Comparison of ENCODE assay signal across 15 cellular contexts in the genomic region with DNA sequence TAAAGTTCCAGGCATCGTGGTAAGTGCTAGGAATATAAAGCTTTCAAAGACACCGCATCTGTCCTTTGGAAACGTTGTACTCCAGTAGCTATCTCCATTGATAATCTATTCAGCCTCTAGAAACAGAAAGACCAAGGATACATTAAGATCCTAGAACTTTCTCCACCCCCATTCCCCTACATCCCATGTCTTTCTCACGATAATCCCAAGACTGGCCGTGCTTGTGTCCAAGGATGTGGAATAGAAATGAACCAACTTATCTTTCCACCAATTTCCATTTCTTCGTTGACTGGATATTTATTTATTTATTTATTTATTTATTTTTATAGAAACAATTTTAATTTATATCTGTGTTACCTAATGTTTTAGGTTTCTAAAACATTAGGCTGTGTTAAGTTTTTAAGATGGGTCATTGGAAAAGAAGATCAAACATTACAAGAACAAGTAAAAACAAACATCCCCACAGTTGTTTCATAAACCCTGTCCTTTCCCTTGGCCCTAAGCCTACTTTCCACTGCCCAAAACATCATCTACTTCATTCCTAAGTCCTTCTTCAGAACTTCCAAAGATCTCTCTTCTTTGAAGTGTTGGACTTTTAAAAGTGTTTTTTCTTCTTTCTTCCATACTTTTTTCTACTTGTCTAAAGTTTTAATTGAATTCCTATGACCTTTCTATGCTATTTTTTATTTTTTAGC. TPM values are rescaled to one million over a fixed set of nuclear protein-coding genes. Genes with fewer than 3 reads are reported as not detected.
DNase-seq lines count a peak whose midpoint lies in the region; ATAC-seq, FAIRE-seq and TF ChIP-seq lines count a peak whose summit lies in the region.
"Had no signal": no experiment of that assay in that cellular context is flagged by ENCODE, and none has a peak within 500 bp of the region (broad histone marks: within the 10 kb centered on the region; RNA-seq: fewer than 3 reads in every experiment).

No MANE protein-coding gene starts in this region.

- FAIRE-seq in GM12892 (lab: Jason Lieb, UNC) (peak; percentile 14), kidney (lab: Jason Lieb, UNC) (peak; percentile 42)
- FAIRE-seq: pancreas had no signal

- H4K20me1 ChIP-seq in BLaER1 treated with 17β-estradiol and CSF1 and Interleukin-3, amounts not matched to agents 10 nM and 100 nM, result peaks cover 30 to 100% (median 79%) of the 10 kb centered on the region in 11 experiments; a peak in 21 of 22 replicates

- H3K36me3 ChIP-seq in BLaER1 treated with 17β-estradiol and CSF1 and Interleukin-3, amounts not matched to agents 10 nM and 100 nM, result peaks cover 3 to 89% (median 77%) of the 10 kb centered on the region in 11 experiments; a peak in 19 of 22 replicates
- H3K36me3 ChIP-seq in kidney (ENCODE audit: control insufficient read depth in 1 of 2, insufficient read depth in 2 of 2, low read length in 2 of 2) (no peaks in the 10 kb centered on the region), prostate gland (no peaks in the 10 kb centered on the region)
- H3K36me3 ChIP-seq: heart left ventricle, pancreas had no signal

- no peak for TF ChIP-seq CTCF in astrocyte of the spinal cord (IDR thresholded peaks at IDR 0.05; ENCODE audit: low read depth, low read length)
- TF ChIP-seq CTCF in kidney (IDR thresholded peaks at IDR 0.05; ENCODE audit: borderline replicate concordance, extremely low read depth, insufficient read depth), result no peak
- TF ChIP-seq CTCF in prostate gland (IDR thresholded peaks at IDR 0.05), result no peak

- peaks cover 34 to 81% (median 58%) of the 10 kb centered on the region in 10 experiments for H3K4me1 ChIP-seq in BLaER1 treated with 17β-estradiol and CSF1 and Interleukin-3, amounts not matched to agents 10 nM and 100 nM
- H3K4me1 ChIP-seq in kidney (ENCODE audit: control insufficient read depth in 1 of 2, insufficient read depth in 1 of 2, low read depth in 1 of 2, low read length in 2 of 2), result no peaks in the 10 kb centered on the region
- H3K4me1 ChIP-seq in prostate gland (replicated peaks), result no peaks in the 10 kb centered on the region
- H3K4me1 ChIP-seq: pancreas had no signal

- no peak overlapping the region for H3K4me3 ChIP-seq in BLaER1 treated with 17β-estradiol and CSF1 and Interleukin-3, amounts not matched to agents 10 nM and 100 nM
- H3K4me3 ChIP-seq in astrocyte of the spinal cord (ENCODE audit: low read depth, low read length) (no peak overlapping the region), kidney (ENCODE audit: low read length in 2 of 2) (no peak overlapping the region), prostate gland (no peak overlapping the region)
- H3K4me3 ChIP-seq: heart left ventricle, pancreas had no signal

- intact Hi-C loops in kidney (cut with DNase I), result no loop called here
- intact Hi-C loops in prostate gland (cut with DNase I), result no loop called here

- WGBS in prostate gland, result 74% methylated on average over 6 of the region's 6 CpGs

- in situ Hi-C loops in astrocyte of the spinal cord (cut with HindIII; ENCODE audit: low sequenced_read_pairs), result no loop called here

- peaks cover 0 to 68% (median 58%) of the 10 kb centered on the region in 11 experiments; a peak in 16 of 22 replicates for H3K9me3 ChIP-seq in BLaER1 treated with 17β-estradiol and CSF1 and Interleukin-3, amounts not matched to agents 10 nM and 100 nM (replicated peaks in 1 of 11)
- no peaks in the 10 kb centered on the region for H3K9me3 ChIP-seq in kidney (ENCODE audit: control insufficient read depth in 1 of 2, low read length in 2 of 2)
- no peaks in the 10 kb centered on the region for H3K9me3 ChIP-seq in prostate gland
- H3K9me3 ChIP-seq: heart left ventricle, pancreas had no signal

- peak overlapping the region in 7 of 11 experiments; percentile 7 to 93 (median 79); a peak in 6 of 22 replicates for H3K4me2 ChIP-seq in BLaER1 treated with 17β-estradiol and CSF1 and Interleukin-3, amounts not matched to agents 10 nM and 100 nM

- no peak for TF ChIP-seq POLR2A in GM12892 (IDR thresholded peaks at IDR 0.05; ENCODE audit: low read depth, low read length)
- TF ChIP-seq POLR2A in prostate gland (IDR thresholded peaks at IDR 0.05), result no peak

- ATAC-seq in HG03565 (IDR thresholded peaks at IDR 0.05; ENCODE audit: unreplicated experiment) (no peak), GM18858 (IDR thresholded peaks at IDR 0.05; ENCODE audit: unreplicated experiment) (no peak)
- ATAC-seq: heart left ventricle, pancreas had no signal

- no peak overlapping the region for H3K9ac ChIP-seq in BLaER1 treated with 17β-estradiol and CSF1 and Interleukin-3, amounts not matched to agents 10 nM and 100 nM
- no peak overlapping the region for H3K9ac ChIP-seq in kidney (ENCODE audit: low read length in 2 of 2)

- peak overlapping the region in 2 of 11 experiments; percentile 91 to 93; a peak in 3 of 22 replicates for H3K27ac ChIP-seq in BLaER1 treated with 17β-estradiol and CSF1 and Interleukin-3, amounts not matched to agents 10 nM and 100 nM
- H3K27ac ChIP-seq in kidney (ENCODE audit: low read depth in 2 of 2, low read length in 2 of 2) (no peak overlapping the region), prostate gland (no peak overlapping the region)
- H3K27ac ChIP-seq: heart left ventricle, pancreas had no signal

- DNase-seq in GM12892 (ENCODE audit: insufficient read length) (no peak), astrocyte of the spinal cord (ENCODE audit: low read depth, low spot score) (peak; percentile 54), kidney (no peak), prostate gland (ENCODE audit: low spot score) (no peak)
- DNase-seq: activated effector memory CD4-positive, alpha-beta T cell treated with anti-CD3 and anti-CD28 coated beads, Interleukin-2, amount 50 U/mL, for 16 hours; caudate nucleus; CD8-positive, alpha-beta memory T cell; heart left ventricle; kidney glomerular epithelial cell; NCI-H1930; NCI-H524 treated with DMSO at 0.1 percent for 48 hours; pancreas had no signal

- H3K27me3 ChIP-seq in BLaER1 treated with 17β-estradiol and CSF1 and Interleukin-3, amounts not matched to agents 10 nM and 100 nM, result no peaks in the 10 kb centered on the region
- H3K27me3 ChIP-seq in prostate gland (replicated peaks; ENCODE audit: insufficient read depth), result no peaks in the 10 kb centered on the region
- H3K27me3 ChIP-seq: heart left ventricle, pancreas had no signal

RNA-seq across cellular contexts. Expression of a gene that starts 39.7 kb away (rescaled TPM):
- polyA plus RNA-seq in GM12892 (2012; ENCODE audit: missing spikeins), result 1.3 TPM
- total RNA-seq in kidney, result 12.7 TPM
- 2.6 TPM for polyA plus RNA-seq in kidney (ENCODE audit: insufficient read depth, low read depth, low replicate concordance)
- total RNA-seq in prostate gland, result 10 to 100 TPM in 1 of 2 donors, 1 to 10 TPM in 1; 2.0 to 12.4 TPM
